1 cellular context compared by ENCODE assay signal in the genomic region with DNA sequence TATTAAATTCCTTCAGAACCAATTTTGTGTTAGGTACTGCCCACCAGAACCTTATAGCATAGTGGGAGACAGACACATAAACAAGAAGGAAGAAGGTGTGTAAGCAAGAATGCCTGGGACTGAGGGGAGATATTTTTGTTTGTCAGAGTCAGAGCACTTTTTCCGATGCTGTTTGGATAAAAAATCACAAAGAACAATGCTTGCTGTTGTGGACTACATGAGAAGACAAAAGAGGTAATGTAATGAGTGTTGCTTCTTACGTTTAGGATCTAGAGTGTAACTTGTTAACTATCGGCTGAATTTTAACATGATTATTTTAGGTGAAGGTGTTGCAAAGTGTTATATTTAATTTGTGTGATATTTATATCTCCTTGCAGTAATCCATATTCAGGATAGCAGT.
TF ChIP-seq lines count a peak whose summit lies in the region.

No MANE protein-coding gene starts in this region.

TF ChIP-seq in GM12878, 131 proteins besides CTCF, POLR2A, EP300 and RAD21 (continued from another document):
- TF ChIP-seq ATF2 (IDR thresholded peaks at IDR 0.05; ENCODE audit: low read length) (no peak), MTA2 (IDR thresholded peaks at IDR 0.05; ENCODE audit: low read depth) (no peak), BACH1 (IDR thresholded peaks at IDR 0.05; ENCODE audit: borderline replicate concordance) (no peak), NFXL1 (IDR thresholded peaks at IDR 0.05; ENCODE audit: borderline replicate concordance) (no peak), E2F4 (IDR thresholded peaks at IDR 0.05; ENCODE audit: low read depth, low read length) (no peak), HCFC1 (IDR thresholded peaks at IDR 0.05; ENCODE audit: low read length) (no peak), SUZ12 (IDR thresholded peaks at IDR 0.05; ENCODE audit: unreplicated experiment) (no peak), CHD2 (IDR thresholded peaks at IDR 0.05; ENCODE audit: borderline replicate concordance, low read depth, low read length) (no peak)
- TF ChIP-seq, protein P1, sequence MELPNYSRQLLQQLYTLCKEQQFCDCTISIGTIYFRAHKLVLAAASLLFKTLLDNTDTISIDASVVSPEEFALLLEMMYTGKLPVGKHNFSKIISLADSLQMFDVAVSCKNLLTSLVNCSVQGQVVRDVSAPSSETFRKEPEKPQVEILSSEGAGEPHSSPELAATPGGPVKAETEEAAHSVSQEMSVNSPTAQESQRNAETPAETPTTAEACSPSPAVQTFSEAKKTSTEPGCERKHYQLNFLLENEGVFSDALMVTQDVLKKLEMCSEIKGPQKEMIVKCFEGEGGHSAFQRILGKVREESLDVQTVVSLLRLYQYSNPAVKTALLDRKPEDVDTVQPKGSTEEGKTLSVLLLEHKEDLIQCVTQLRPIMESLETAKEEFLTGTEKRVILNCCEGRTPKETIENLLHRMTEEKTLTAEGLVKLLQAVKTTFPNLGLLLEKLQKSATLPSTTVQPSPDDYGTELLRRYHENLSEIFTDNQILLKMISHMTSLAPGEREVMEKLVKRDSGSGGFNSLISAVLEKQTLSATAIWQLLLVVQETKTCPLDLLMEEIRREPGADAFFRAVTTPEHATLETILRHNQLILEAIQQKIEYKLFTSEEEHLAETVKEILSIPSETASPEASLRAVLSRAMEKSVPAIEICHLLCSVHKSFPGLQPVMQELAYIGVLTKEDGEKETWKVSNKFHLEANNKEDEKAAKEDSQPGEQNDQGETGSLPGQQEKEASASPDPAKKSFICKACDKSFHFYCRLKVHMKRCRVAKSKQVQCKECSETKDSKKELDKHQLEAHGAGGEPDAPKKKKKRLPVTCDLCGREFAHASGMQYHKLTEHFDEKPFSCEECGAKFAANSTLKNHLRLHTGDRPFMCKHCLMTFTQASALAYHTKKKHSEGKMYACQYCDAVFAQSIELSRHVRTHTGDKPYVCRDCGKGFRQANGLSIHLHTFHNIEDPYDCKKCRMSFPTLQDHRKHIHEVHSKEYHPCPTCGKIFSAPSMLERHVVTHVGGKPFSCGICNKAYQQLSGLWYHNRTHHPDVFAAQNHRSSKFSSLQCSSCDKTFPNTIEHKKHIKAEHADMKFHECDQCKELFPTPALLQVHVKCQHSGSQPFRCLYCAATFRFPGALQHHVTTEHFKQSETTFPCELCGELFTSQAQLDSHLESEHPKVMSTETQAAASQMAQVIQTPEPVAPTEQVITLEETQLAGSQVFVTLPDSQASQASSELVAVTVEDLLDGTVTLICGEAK (IDR thresholded peaks at IDR 0.05; ENCODE audit: borderline replicate concordance) = no peak
TF ChIP-seq in GM12878: peak in this region for 0.
